In genomic region chr2:15684161-15685042, GRCh38 we compare ENCODE assay signal across 32 cellular contexts.
"Had no signal": no experiment of that assay in that cellular context is flagged by ENCODE, and none has a peak within 500 bp of the region (broad histone marks: within the 10 kb centered on the region; RNA-seq: fewer than 3 reads in every experiment).

No MANE protein-coding gene starts in this region.

- H3K9me3 ChIP-seq: gastrocnemius medialis, heart left ventricle had no signal

- H3K4me3 ChIP-seq: esophagus muscularis mucosa, gastrocnemius medialis, heart left ventricle had no signal

- H3K4me1 Mint-ChIP-seq: activated CD4-positive, alpha-beta memory T cell treated with anti-CD3 and anti-CD28 coated beads, Interleukin-2, amount 10 ng/mL, durations not matched to agents 7 days and 5 days; activated CD4-positive, alpha-beta T cell treated with anti-CD3 and anti-CD28 coated beads for 36 hours; activated CD4-positive, alpha-beta T cell treated with anti-CD3 and anti-CD28 coated beads, Interleukin-2, amount 10 ng/mL, durations not matched to agents 24 days and 14 days; T-helper 17 cell had no signal

- DNase-seq: activated CD4-positive, alpha-beta memory T cell treated with anti-CD3 and anti-CD28 coated beads, Interleukin-2, amount 10 ng/mL, durations not matched to agents 7 days and 5 days; activated CD4-positive, alpha-beta T cell treated with anti-CD3 and anti-CD28 coated beads for 36 hours; activated CD4-positive, alpha-beta T cell treated with anti-CD3 and anti-CD28 coated beads, Interleukin-2, amount 10 ng/mL, durations not matched to agents 24 days and 14 days; activated CD4-positive, alpha-beta T cell treated with anti-CD3 and anti-CD28 coated beads, Interleukin-2, amount 50 U/mL, for 4 hours; activated CD4-positive, CD25-positive, alpha-beta regulatory T cell; activated CD4-positive, CD25-positive, alpha-beta regulatory T cell treated with anti-CD3 and anti-CD28 coated beads, Interleukin-2, amount 50 U/mL, for 72 hours; activated CD8-positive, alpha-beta memory T cell treated with anti-CD3 and anti-CD28 coated beads, Interleukin-2, amount 50 U/mL, for 48 hours; activated gamma-delta T cell; activated naive CD4-positive, alpha-beta T cell; activated naive CD4-positive, alpha-beta T cell treated with anti-CD3 and anti-CD28 coated beads, Interleukin-2, amount 50 U/mL, for 16 hours; activated T-cell treated with anti-CD3 and anti-CD28 coated beads for 4 hours; activated T-cell treated with anti-CD3 and anti-CD28 coated beads, Interleukin-2, amount 50 U/mL, for 24 hours; activated T-cell treated with anti-CD3 and anti-CD28 coated beads, Interleukin-2, amount 50 U/mL, for 72 hours; amniotic stem cell; anterior cingulate cortex; brain microvascular endothelial cell; cortex of kidney; dermis blood vessel endothelial cell; effector CD4-positive, alpha-beta T cell; effector memory CD8-positive, alpha-beta T cell; erythroblast; foreskin keratinocyte; gastrocnemius medialis; glutamatergic neuron; heart left ventricle; T-helper 1 cell; T-helper 17 cell; T1000; WERI-Rb-1 had no signal

- H3K36me3 ChIP-seq: brain microvascular endothelial cell, esophagus muscularis mucosa, gastrocnemius medialis, heart left ventricle, WERI-Rb-1 had no signal

- H3K36me3 Mint-ChIP-seq: activated naive CD8-positive, alpha-beta T cell had no signal

- H3K27ac ChIP-seq: brain microvascular endothelial cell, esophagus muscularis mucosa, foreskin keratinocyte, gastrocnemius medialis, heart left ventricle, WERI-Rb-1 had no signal

- H3K4me3 Mint-ChIP-seq: activated CD4-positive, alpha-beta memory T cell treated with anti-CD3 and anti-CD28 coated beads, Interleukin-2, amount 10 ng/mL, durations not matched to agents 7 days and 5 days; activated CD4-positive, alpha-beta T cell treated with anti-CD3 and anti-CD28 coated beads for 36 hours; activated CD4-positive, alpha-beta T cell treated with anti-CD3 and anti-CD28 coated beads, Interleukin-2, amount 10 ng/mL, durations not matched to agents 24 days and 14 days; activated naive CD8-positive, alpha-beta T cell; activated T-cell treated with anti-CD3 and anti-CD28 coated beads, Interleukin-2, amount 50 U/mL, for 24 hours; activated T-cell treated with anti-CD3 and anti-CD28 coated beads, Interleukin-2, amount 50 U/mL, for 72 hours; effector memory CD8-positive, alpha-beta T cell; T-helper 17 cell; T-helper 2 cell treated with Interferon-gamma antibody and Interleukin-4, amounts not matched to agents 5 μg/mL and 100 μg/mL, for 36 hours had no signal

- H3K27me3 ChIP-seq: brain microvascular endothelial cell, esophagus muscularis mucosa, gastrocnemius medialis, heart left ventricle had no signal

- H3K27me3 Mint-ChIP-seq: activated CD4-positive, alpha-beta memory T cell treated with anti-CD3 and anti-CD28 coated beads, Interleukin-2, amount 10 ng/mL, durations not matched to agents 7 days and 5 days had no signal

- H3K9me3 Mint-ChIP-seq: activated CD4-positive, alpha-beta T cell treated with anti-CD3 and anti-CD28 coated beads, Interleukin-2, amount 10 ng/mL, durations not matched to agents 24 days and 14 days had no signal

- H3K4me1 ChIP-seq: esophagus muscularis mucosa, foreskin keratinocyte, gastrocnemius medialis, heart left ventricle had no signal

- ATAC-seq: activated CD4-positive, alpha-beta T cell treated with anti-CD3 and anti-CD28 coated beads for 36 hours; activated T-cell treated with anti-CD3 and anti-CD28 coated beads, Interleukin-2, amount 50 U/mL, for 72 hours; effector memory CD8-positive, alpha-beta T cell; foreskin keratinocyte; gastrocnemius medialis; heart left ventricle; T-helper 17 cell had no signal

- H3K27ac Mint-ChIP-seq: activated CD4-positive, alpha-beta memory T cell treated with anti-CD3 and anti-CD28 coated beads, Interleukin-2, amount 10 ng/mL, durations not matched to agents 7 days and 5 days; activated CD4-positive, alpha-beta T cell treated with anti-CD3 and anti-CD28 coated beads for 36 hours; activated CD4-positive, alpha-beta T cell treated with anti-CD3 and anti-CD28 coated beads, Interleukin-2, amount 10 ng/mL, durations not matched to agents 24 days and 14 days; activated naive CD8-positive, alpha-beta T cell; activated T-cell treated with anti-CD3 and anti-CD28 coated beads, Interleukin-2, amount 50 U/mL, for 24 hours; activated T-cell treated with anti-CD3 and anti-CD28 coated beads, Interleukin-2, amount 50 U/mL, for 72 hours; effector memory CD8-positive, alpha-beta T cell; T-helper 17 cell; T-helper 2 cell treated with Interferon-gamma antibody and Interleukin-4, amounts not matched to agents 5 μg/mL and 100 μg/mL, for 36 hours had no signal
